ENCODE assay signal across 8 cellular contexts in genomic region chr3:184716652-184717607, GRCh38. TPM values are rescaled to one million over a fixed set of nuclear protein-coding genes. Genes with fewer than 3 reads are reported as not detected.
DNase-seq lines count a peak whose midpoint lies in the region; ATAC-seq and TF ChIP-seq lines count a peak whose summit lies in the region.

No MANE protein-coding gene starts in this region.

- H3K36me3 ChIP-seq in lower lobe of right lung: no peaks in the 10 kb centered on the region
- H3K36me3 ChIP-seq in vagina: no peaks in the 10 kb centered on the region

- H3K27me3 Mint-ChIP-seq in T-cell: no peaks in the 10 kb centered on the region

- H3K4me3 ChIP-seq in astrocyte of the cerebellum (ENCODE audit: low read depth, low read length): no peak overlapping the region
- no peak overlapping the region for H3K4me3 ChIP-seq in lower lobe of right lung
- peak overlapping the region in 1 of 2 donors; percentile 9 for H3K4me3 ChIP-seq in vagina

- POLR2A ChIA-PET in T-cell (lab: Charles Lee): no interaction called here

- in situ Hi-C loops in astrocyte of the cerebellum (cut with HindIII; ENCODE audit: low sequenced_read_pairs): no loop called here

- TF ChIP-seq POLR2A in vagina (IDR thresholded peaks at IDR 0.05): no peak

- no peaks in the 10 kb centered on the region for H3K27me3 ChIP-seq in lower lobe of right lung (ENCODE audit: low read depth)
- H3K27me3 ChIP-seq in vagina: no peaks in the 10 kb centered on the region

- peak; percentile 54 for DNase-seq in Right ventricle myocardium inferior (ENCODE audit: missing footprints)
- no peak for DNase-seq in cardiac septum (ENCODE audit: low spot score)
- DNase-seq in astrocyte of the cerebellum (ENCODE audit: low read depth): peak; percentile 22
- no peak for DNase-seq in lower lobe of right lung
- peak; percentile 70 to 86 for DNase-seq in vagina (ENCODE audit: extremely low spot score in 2 of 2)
- DNase-seq in activated CD4-positive, alpha-beta T cell treated with anti-CD3 and anti-CD28 coated beads for 4 hours: no peak
- no peak for DNase-seq in T-cell

- H3K9me3 Mint-ChIP-seq in T-cell: no peaks in the 10 kb centered on the region

- no peak overlapping the region for H3K27ac Mint-ChIP-seq in T-cell

- peaks cover 20% of the 10 kb centered on the region for H3K4me1 ChIP-seq in lower lobe of right lung
- H3K4me1 ChIP-seq in vagina: peaks cover 17% of the 10 kb centered on the region

- H3K9me3 ChIP-seq in lower lobe of right lung (no peaks in the 10 kb centered on the region), vagina (no peaks in the 10 kb centered on the region)

- peak overlapping the region; percentile 51 for H3K27ac ChIP-seq in lower lobe of right lung
- H3K27ac ChIP-seq in vagina: peak overlapping the region; percentile 53

- H3K4me1 Mint-ChIP-seq in T-cell: peaks cover 10 to 14% (median 10%) of the 10 kb centered on the region in 3 donors

- no peaks in the 10 kb centered on the region for H3K36me3 Mint-ChIP-seq in T-cell

- peak; percentile 22 for TF ChIP-seq CTCF in astrocyte of the cerebellum (IDR thresholded peaks at IDR 0.05; ENCODE audit: low read depth, low read length, missing control alignments)
- no peak for TF ChIP-seq CTCF in lower lobe of right lung (IDR thresholded peaks at IDR 0.05)
- TF ChIP-seq CTCF in vagina (IDR thresholded peaks at IDR 0.05): no peak

- H3K4me3 Mint-ChIP-seq in T-cell: no peak overlapping the region

- CTCF ChIA-PET in T-cell (lab: Charles Lee): no interaction called here

- intact Hi-C loops in Right ventricle myocardium inferior (cut with DNase I): no loop called here
- intact Hi-C loops in cardiac septum (cut with DNase I): loop anchor here (2.0 to 5.0 kb wide), 2 partner anchors 154 to 355 kb away; partner anchors contain the start of genes CLCN2 and POLR2H
- intact Hi-C loops in lower lobe of right lung (cut with DNase I): no loop called here
- intact Hi-C loops in vagina (cut with DNase I): loop anchor here (5.0 kb wide), 1 partner anchor 60 kb away; no protein-coding TSS in a partner anchor

- peak; percentile 26 for ATAC-seq in Right ventricle myocardium inferior
- ATAC-seq in lower lobe of right lung: peak; percentile 31 to 34
- ATAC-seq in T-cell (replicated peaks in 1 of 4): no peak
- ATAC-seq in GM21360 (IDR thresholded peaks at IDR 0.05; ENCODE audit: unreplicated experiment): no peak

RNA-seq across cellular contexts. Expression of gene MAGEF1, which starts 5.1 kb away (rescaled TPM):
- 31.3 TPM for total RNA-seq in Right ventricle myocardium inferior
- 30.2 TPM for total RNA-seq in cardiac septum
- total RNA-seq in lower lobe of right lung: 23.5 TPM
- total RNA-seq in vagina: 25.5 TPM
- total RNA-seq in T-cell: 10 to 100 TPM in 4 of 5 donors, 1 to 10 TPM in 1; 8.6 to 17.7 (median 16.1) TPM

Comparison
In these comparisons a context has a peak if more than half of its experiments do, and no peak if none do; other contexts are left out.
1. DNase-seq: peak in Right ventricle myocardium inferior (single experiment), astrocyte of the cerebellum (single experiment) and vagina (2 of 2); none in cardiac septum (single experiment), lower lobe of right lung (single experiment), activated CD4-positive, alpha-beta T cell treated with anti-CD3 and anti-CD28 coated beads for 4 hours (0 of 2) and T-cell (0 of 34).
2. intact Hi-C loops: an anchor here in cardiac septum (2.0 to 5.0 kb wide) and vagina (5.0 kb wide); none called in Right ventricle myocardium inferior and lower lobe of right lung.
3. ATAC-seq: peak in Right ventricle myocardium inferior (single experiment) and lower lobe of right lung (2 of 2); none in T-cell (0 of 4) and GM21360 (single experiment).